In the genomic region with DNA sequence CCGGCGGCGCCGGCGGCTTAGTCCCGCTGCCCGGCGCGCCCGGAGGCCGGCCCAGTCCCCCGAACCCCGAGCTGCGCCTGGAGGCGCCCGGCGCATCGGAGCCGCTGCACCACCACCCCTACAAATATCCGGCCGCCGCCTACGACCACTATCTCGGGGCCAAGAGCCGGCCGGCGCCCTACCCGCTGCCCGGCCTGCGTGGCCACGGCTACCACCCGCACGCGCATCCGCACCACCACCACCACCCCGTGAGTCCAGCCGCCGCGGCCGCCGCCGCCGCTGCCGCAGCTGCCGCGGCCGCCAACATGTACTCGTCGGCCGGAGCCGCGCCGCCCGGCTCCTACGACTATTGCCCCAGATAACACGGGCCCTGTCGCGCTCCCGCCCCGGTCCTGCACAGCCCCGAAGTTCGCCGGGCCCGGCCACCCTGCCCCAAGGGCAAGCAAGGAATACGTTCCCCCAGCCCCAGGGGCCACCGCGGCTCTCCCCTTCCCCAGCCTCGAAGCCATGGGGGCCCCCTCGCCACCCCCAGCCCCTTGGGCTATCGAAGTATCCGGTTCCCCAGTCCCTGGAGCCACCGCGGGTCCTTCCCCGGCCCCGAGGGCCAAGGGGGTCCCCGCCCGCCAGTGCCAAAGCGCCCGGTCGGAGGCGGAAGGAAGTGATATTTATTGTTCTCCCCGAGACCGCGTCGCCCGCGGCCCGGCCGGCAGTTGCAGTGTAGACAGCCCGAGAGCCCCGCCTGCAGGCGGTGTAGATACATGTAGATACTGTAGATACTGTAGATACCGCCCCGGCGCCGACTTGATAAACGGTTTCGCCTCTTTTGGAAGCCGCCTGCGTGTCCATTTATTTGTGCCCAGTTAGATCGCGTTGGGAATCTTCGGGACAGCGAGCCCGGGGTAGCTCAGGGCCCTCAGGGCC, we compare ENCODE assay signal across 1 cellular context.
TF ChIP-seq lines count a peak whose summit lies in the region.

No MANE protein-coding gene starts in this region.

TF ChIP-seq in GM23338, 12 proteins besides CTCF, POLR2A, EP300 and RAD21 (continued from another document):
- TF ChIP-seq, protein P1, sequence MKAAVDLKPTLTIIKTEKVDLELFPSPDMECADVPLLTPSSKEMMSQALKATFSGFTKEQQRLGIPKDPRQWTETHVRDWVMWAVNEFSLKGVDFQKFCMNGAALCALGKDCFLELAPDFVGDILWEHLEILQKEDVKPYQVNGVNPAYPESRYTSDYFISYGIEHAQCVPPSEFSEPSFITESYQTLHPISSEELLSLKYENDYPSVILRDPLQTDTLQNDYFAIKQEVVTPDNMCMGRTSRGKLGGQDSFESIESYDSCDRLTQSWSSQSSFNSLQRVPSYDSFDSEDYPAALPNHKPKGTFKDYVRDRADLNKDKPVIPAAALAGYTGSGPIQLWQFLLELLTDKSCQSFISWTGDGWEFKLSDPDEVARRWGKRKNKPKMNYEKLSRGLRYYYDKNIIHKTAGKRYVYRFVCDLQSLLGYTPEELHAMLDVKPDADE (IDR thresholded peaks at IDR 0.05) = no peak
- TF ChIP-seq CREB1 (CRISPR knock-in tag; IDR thresholded peaks at IDR 0.05; ENCODE audit: low read depth) (peak; percentile 39; the same call in 1 of the 2 replicates), ZNF331 (CRISPR knock-in tag; IDR thresholded peaks at IDR 0.05; ENCODE audit: low read depth) (no peak), EZH2 (IDR thresholded peaks at IDR 0.05; ENCODE audit: low read depth, unreplicated experiment) (peak; percentile 92)
